In genomic region chr7:55349126-55349525, GRCh38 we compare ENCODE assay signal across 18 cellular contexts. TPM values are rescaled to one million over a fixed set of nuclear protein-coding genes. Genes with fewer than 3 reads are reported as not detected.
DNase-seq lines count a peak whose midpoint lies in the region; ATAC-seq and TF ChIP-seq lines count a peak whose summit lies in the region.
"Had no signal": no experiment of that assay in that cellular context is flagged by ENCODE, and none has a peak within 500 bp of the region (broad histone marks: within the 10 kb centered on the region; RNA-seq: fewer than 3 reads in every experiment).

No MANE protein-coding gene starts in this region.

- no peak overlapping the region for H3K27ac ChIP-seq in coronary artery
- H3K27ac ChIP-seq: right lobe of liver, transverse colon had no signal

- H3K27ac Mint-ChIP-seq in nephron progenitor cell = peak overlapping the region; percentile 85
- H3K27ac Mint-ChIP-seq in activated CD4-positive, alpha-beta memory T cell treated with anti-CD3 and anti-CD28 coated beads for 36 hours = no peak overlapping the region
- H3K27ac Mint-ChIP-seq in activated naive CD4-positive, alpha-beta T cell treated with anti-CD3 and anti-CD28 coated beads, Interleukin-2, amount 50 U/mL, for 72 hours = no peak overlapping the region
- H3K27ac Mint-ChIP-seq in naive thymus-derived CD8-positive, alpha-beta T cell = peak overlapping the region in 3 of 10 donors; percentile 68 to 77 (median 71)

- CTCF ChIA-PET in activated CD4-positive, alpha-beta memory T cell treated with anti-CD3 and anti-CD28 coated beads for 36 hours (lab: Charles Lee) = interaction anchor here (2.4 kb wide), 1 partner anchor 66 kb away, joined by 6 read pairs; no protein-coding TSS in a partner anchor

- H3K4me1 Mint-ChIP-seq in nephron progenitor cell = peaks cover 5% of the 10 kb centered on the region
- peaks cover 10% of the 10 kb centered on the region for H3K4me1 Mint-ChIP-seq in activated CD4-positive, alpha-beta memory T cell treated with anti-CD3 and anti-CD28 coated beads for 36 hours (ENCODE audit: low read depth)
- H3K4me1 Mint-ChIP-seq in naive thymus-derived CD8-positive, alpha-beta T cell = no peaks in the 10 kb centered on the region

- H3K27me3 Mint-ChIP-seq in nephron progenitor cell (ENCODE audit: low read depth, poor library complexity) = no peaks in the 10 kb centered on the region
- H3K27me3 Mint-ChIP-seq in activated CD4-positive, alpha-beta memory T cell treated with anti-CD3 and anti-CD28 coated beads for 36 hours = peaks cover 20% of the 10 kb centered on the region
- peaks cover 4 to 42% (median 28%) of the 10 kb centered on the region in 5 donors for H3K27me3 Mint-ChIP-seq in naive thymus-derived CD8-positive, alpha-beta T cell

- POLR2A ChIA-PET in activated CD4-positive, alpha-beta memory T cell treated with anti-CD3 and anti-CD28 coated beads for 36 hours (lab: Charles Lee) = interaction anchor here (2.8 kb wide), 1 partner anchor 40 kb away, joined by 9 read pairs; no protein-coding TSS in a partner anchor
- POLR2A ChIA-PET in naive thymus-derived CD8-positive, alpha-beta T cell (lab: Charles Lee) = no interaction called here

- H3K4me3 ChIP-seq in choroid plexus epithelial cell (ENCODE audit: low read depth, low read length) (no peak overlapping the region), coronary artery (no peak overlapping the region)
- H3K4me3 ChIP-seq: K562, right lobe of liver, transverse colon had no signal

- in situ Hi-C loops in G401 (cut with HindIII; ENCODE audit: low sequenced_read_pairs) = no loop called here

- peaks cover 12% of the 10 kb centered on the region for H3K9me3 Mint-ChIP-seq in nephron progenitor cell
- no peaks in the 10 kb centered on the region for H3K9me3 Mint-ChIP-seq in activated CD4-positive, alpha-beta memory T cell treated with anti-CD3 and anti-CD28 coated beads for 36 hours
- H3K9me3 Mint-ChIP-seq in activated naive CD4-positive, alpha-beta T cell treated with anti-CD3 and anti-CD28 coated beads, Interleukin-2, amount 50 U/mL, for 72 hours = no peaks in the 10 kb centered on the region
- H3K9me3 Mint-ChIP-seq in naive thymus-derived CD8-positive, alpha-beta T cell = no peaks in the 10 kb centered on the region

- no peaks in the 10 kb centered on the region for H3K36me3 Mint-ChIP-seq in nephron progenitor cell (ENCODE audit: low read depth)
- H3K36me3 Mint-ChIP-seq in activated CD4-positive, alpha-beta memory T cell treated with anti-CD3 and anti-CD28 coated beads for 36 hours = no peaks in the 10 kb centered on the region
- no peaks in the 10 kb centered on the region for H3K36me3 Mint-ChIP-seq in activated naive CD4-positive, alpha-beta T cell treated with anti-CD3 and anti-CD28 coated beads, Interleukin-2, amount 50 U/mL, for 72 hours
- peaks cover 0 to 4% (median 0%) of the 10 kb centered on the region in 3 donors for H3K36me3 Mint-ChIP-seq in naive thymus-derived CD8-positive, alpha-beta T cell

- intact Hi-C loops in activated CD4-positive, alpha-beta memory T cell treated with anti-CD3 and anti-CD28 coated beads for 36 hours (cut with micrococcal nuclease) = loop anchor here (2.0 kb wide), 1 partner anchor 16 kb away; the partner anchor contains the start of gene LANCL2

- DNase-seq in G401 (ENCODE audit: low spot score) = peak; percentile 22
- DNase-seq in NCI-H226 = peak; percentile 18
- DNase-seq in choroid plexus epithelial cell (ENCODE audit: low read depth) = peak; percentile 51
- no peak for DNase-seq in nephron progenitor cell
- no peak for DNase-seq in activated CD4-positive, alpha-beta memory T cell treated with anti-CD3 and anti-CD28 coated beads for 36 hours
- no peak for DNase-seq in activated naive CD4-positive, alpha-beta T cell treated with anti-CD3 and anti-CD28 coated beads, Interleukin-2, amount 50 U/mL, for 72 hours (ENCODE audit: low spot score in 2 of 2)
- DNase-seq in coronary artery (ENCODE audit: low spot score) = no peak
- DNase-seq in naive thymus-derived CD8-positive, alpha-beta T cell = no peak
- DNase-seq: activated CD4-positive, alpha-beta T cell treated with anti-CD3 and anti-CD28 coated beads, Interleukin-2, amount 50 U/mL, for 1 hour; activated naive CD4-positive, alpha-beta T cell; left colon; NCI-H1105; NCI-H2107; occipital lobe; right lobe of liver; stimulated activated naive CD4-positive, alpha-beta T cell treated with Interleukin-2 at 50 U/mL for 16 hours; transverse colon had no signal

- no peak for TF ChIP-seq CTCF in choroid plexus epithelial cell (conservative IDR thresholded peaks at IDR 0.05; ENCODE audit: low read depth, low read length)
- TF ChIP-seq CTCF in nephron progenitor cell (IDR thresholded peaks at IDR 0.05) = no peak
- TF ChIP-seq CTCF in coronary artery (IDR thresholded peaks at IDR 0.05) = no peak

- ATAC-seq in activated naive CD4-positive, alpha-beta T cell treated with anti-CD3 and anti-CD28 coated beads, Interleukin-2, amount 50 U/mL, for 72 hours = no peak
- ATAC-seq in naive thymus-derived CD8-positive, alpha-beta T cell = no peak
- ATAC-seq: K562, left colon, right lobe of liver had no signal

- H3K4me3 Mint-ChIP-seq in nephron progenitor cell = no peak overlapping the region
- H3K4me3 Mint-ChIP-seq in activated CD4-positive, alpha-beta memory T cell treated with anti-CD3 and anti-CD28 coated beads for 36 hours = no peak overlapping the region
- H3K4me3 Mint-ChIP-seq in naive thymus-derived CD8-positive, alpha-beta T cell = no peak overlapping the region

RNA-seq across cellular contexts. Expression of gene LANCL2, which starts 16.0 kb away (rescaled TPM):
- 11.6 and 19.4 TPM in 2 replicates for total RNA-seq in G401 (2014; rRNA removed; shearing (Covaris generic))
- total RNA-seq in activated CD4-positive, alpha-beta memory T cell treated with anti-CD3 and anti-CD28 coated beads for 36 hours = 1 to 10 TPM; 6.3 to 7.0 TPM
- 10 to 100 TPM in 1 of 2 donors, 1 to 10 TPM in 1; 5.4 to 11.7 TPM for total RNA-seq in activated naive CD4-positive, alpha-beta T cell treated with anti-CD3 and anti-CD28 coated beads, Interleukin-2, amount 50 U/mL, for 72 hours
- total RNA-seq in naive thymus-derived CD8-positive, alpha-beta T cell = 1 to 10 TPM; 4.9 to 6.4 TPM
- 1 to 10 TPM; 4.6 to 7.0 (median 5.7) TPM for polyA plus RNA-seq in naive thymus-derived CD8-positive, alpha-beta T cell

Comparison
In these comparisons a context has a peak if more than half of its experiments do, and no peak if none do; other contexts are left out.
1. DNase-seq: peak in G401 (single experiment), NCI-H226 (single experiment) and choroid plexus epithelial cell (single experiment); none in nephron progenitor cell (single experiment), activated CD4-positive, alpha-beta memory T cell treated with anti-CD3 and anti-CD28 coated beads for 36 hours (single experiment), activated naive CD4-positive, alpha-beta T cell treated with anti-CD3 and anti-CD28 coated beads, Interleukin-2, amount 50 U/mL, for 72 hours (0 of 2), coronary artery (single experiment) and naive thymus-derived CD8-positive, alpha-beta T cell (0 of 10).